1 cellular context compared by ENCODE assay signal in genomic region chr7:16431646-16432424, GRCh38.
TF ChIP-seq lines count a peak whose summit lies in the region.

No MANE protein-coding gene starts in this region.

TF ChIP-seq in WTC11, 78 proteins besides CTCF, POLR2A, EP300 and RAD21 (continued from another document):
- TF ChIP-seq ZNF281 (CRISPR knock-in tag; IDR thresholded peaks at IDR 0.05) (no peak), NR3C1 (CRISPR knock-in tag; conservative IDR thresholded peaks at IDR 0.05; ENCODE audit: low read depth) (no peak)
